In genomic region chrX:124030520-124030919, GRCh38 we compare ENCODE assay signal across 12 cellular contexts.
DNase-seq lines count a peak whose midpoint lies in the region; ATAC-seq and TF ChIP-seq lines count a peak whose summit lies in the region.
"Had no signal": no experiment of that assay in that cellular context is flagged by ENCODE, and none has a peak within 500 bp of the region (broad histone marks: within the 10 kb centered on the region; RNA-seq: fewer than 3 reads in every experiment).

No MANE protein-coding gene starts in this region.

- no peaks in the 10 kb centered on the region for H3K27me3 ChIP-seq in testis
- H3K27me3 ChIP-seq: heart left ventricle had no signal

- DNase-seq in germinal center (ENCODE audit: low spot score), result peak; percentile 10
- no peak for DNase-seq in effector CD4-positive, alpha-beta T cell
- DNase-seq in testis, result no peak
- DNase-seq in DMS53 treated with DMSO at 0.1 percent for 48 hours (lab: John Stamatoyannopoulos, UW; ENCODE audit: unreplicated experiment), result no peak
- DNase-seq: aorta; heart left ventricle; Kasumi-1; NCI-H2171; stimulated activated naive B cell treated with anti-CD40 and anti-IgM and Interleukin-4, amounts not matched to agents 10 μg/mL and 1 μg/mL and 100 μg/mL, for 72 hours had no signal

- WGBS in testis, 2 donors, result 80 to 82% methylated on average over 1 of the region's 1 CpG

- TF ChIP-seq POLR2A in testis (IDR thresholded peaks at IDR 0.05), result no peak

- TF ChIP-seq CTCF in testis (IDR thresholded peaks at IDR 0.05), result no peak

- intact Hi-C loops in testis (cut with DNase I; ENCODE audit: low total_unique reads), result no loop called here

- H3K4me1 ChIP-seq in testis, result no peaks in the 10 kb centered on the region
- H3K4me1 ChIP-seq: heart left ventricle had no signal

- H3K4me3 ChIP-seq in testis, result no peak overlapping the region
- H3K4me3 ChIP-seq: heart left ventricle had no signal

- no peaks in the 10 kb centered on the region for H3K36me3 ChIP-seq in testis (ENCODE audit: low read depth, missing control alignments)

- no peak overlapping the region for H3K27ac ChIP-seq in testis
- H3K27ac ChIP-seq: heart left ventricle had no signal

- ATAC-seq in GM18873 (IDR thresholded peaks at IDR 0.05; ENCODE audit: low FRiP score, unreplicated experiment) (peak; percentile 62), GM21528 (IDR thresholded peaks at IDR 0.05; ENCODE audit: low FRiP score, unreplicated experiment) (peak; percentile 68), HG03066 (IDR thresholded peaks at IDR 0.05; ENCODE audit: low read depth, unreplicated experiment) (peak; percentile 90)
- ATAC-seq: heart left ventricle; stimulated activated naive B cell treated with anti-CD40 and anti-IgM and Interleukin-4, amounts not matched to agents 10 μg/mL and 1 μg/mL and 100 μg/mL, for 72 hours had no signal

- no peaks in the 10 kb centered on the region for H3K9me3 ChIP-seq in testis
- H3K9me3 ChIP-seq: heart left ventricle had no signal
